In genomic region chr7:87152112-87152896, GRCh38 we compare ENCODE assay signal across 1 cellular context.
TF ChIP-seq lines count a peak whose summit lies in the region.

TSS of gene DMTF1 (plus strand) at chr7:87152453. CDS start at chr7:87164942, 12,489 bp downstream.

TF ChIP-seq in GM12878, 131 proteins besides CTCF, POLR2A, EP300 and RAD21 (continued from another document and continues in another):
- TF ChIP-seq ZNF592 (IDR thresholded peaks at IDR 0.05) = no peak
- TF ChIP-seq SPI1 (IDR thresholded peaks at IDR 0.05; ENCODE audit: borderline replicate concordance, insufficient read depth, low read depth, low read length) = no peak
- TF ChIP-seq LARP7 (IDR thresholded peaks at IDR 0.05) = peak; percentile 84
- TF ChIP-seq BRCA1 (IDR thresholded peaks at IDR 0.05; ENCODE audit: low read depth, low read length) = 0 out of 2 replicates have a peak, but pooled peaks have one; percentile 26
- TF ChIP-seq ESRRA (IDR thresholded peaks at IDR 0.05; ENCODE audit: low read length) = no peak
- no peak for TF ChIP-seq ZNF24 (IDR thresholded peaks at IDR 0.05)
- TF ChIP-seq FOXK2 (IDR thresholded peaks at IDR 0.05) = no peak
- no peak for TF ChIP-seq NRF1 (conservative IDR thresholded peaks at IDR 0.05; ENCODE audit: low read depth, low read length)
- TF ChIP-seq CEBPZ (IDR thresholded peaks at IDR 0.05; ENCODE audit: low read depth, low read length) = no peak
- peak; percentile 15; the same call in 1 of the 2 replicates for TF ChIP-seq ZNF217 (IDR thresholded peaks at IDR 0.05)
- TF ChIP-seq ZBTB11 (CRISPR knock-in tag; IDR thresholded peaks at IDR 0.05) = no peak
- TF ChIP-seq E2F8 (IDR thresholded peaks at IDR 0.05; ENCODE audit: low read depth, partially characterized antibody) = peak; percentile 87
- TF ChIP-seq FOXM1 (IDR thresholded peaks at IDR 0.05; ENCODE audit: low read depth, low read length) = no peak
- peak; percentile 75 for TF ChIP-seq MLLT1 (IDR thresholded peaks at IDR 0.05)
- no peak for TF ChIP-seq YBX1 (IDR thresholded peaks at IDR 0.05)
- TF ChIP-seq HSF1 (IDR thresholded peaks at IDR 0.05; ENCODE audit: low read depth, low read length) = no peak
- no peak for TF ChIP-seq ZBTB33 (IDR thresholded peaks at IDR 0.05)
- peak; percentile 86 for TF ChIP-seq ELK1 (IDR thresholded peaks at IDR 0.05; ENCODE audit: low read depth, low read length)
- no peak for TF ChIP-seq ZNF274 (IDR thresholded peaks at IDR 0.05; ENCODE audit: insufficient read depth, insufficient read length)
- TF ChIP-seq ATF2 (IDR thresholded peaks at IDR 0.05; ENCODE audit: low read length) = peak; percentile 40; the same call in 1 of the 2 replicates
- peak; percentile 32; the same call in 1 of the 2 replicates for TF ChIP-seq ZNF207 (IDR thresholded peaks at IDR 0.05; ENCODE audit: borderline replicate concordance)
- peak; percentile 94 for TF ChIP-seq GATAD2B (conservative IDR thresholded peaks at IDR 0.05; ENCODE audit: low read depth)
- TF ChIP-seq MXI1 (IDR thresholded peaks at IDR 0.05; ENCODE audit: low read depth, low read length) = peak; percentile 99
- peak; percentile 48; the same call in 1 of the 2 replicates for TF ChIP-seq POLR2AphosphoS2 (IDR thresholded peaks at IDR 0.05; ENCODE audit: low read depth, low read length)
- no peak for TF ChIP-seq NR2C2 (IDR thresholded peaks at IDR 0.05; ENCODE audit: borderline replicate concordance, control insufficient read depth, insufficient read length, low read depth)
- TF ChIP-seq IRF4 (IDR thresholded peaks at IDR 0.05; ENCODE audit: low read depth, low read length) = no peak
- TF ChIP-seq YY1 (IDR thresholded peaks at IDR 0.05; ENCODE audit: low read depth, low read length) = peak; percentile 98
- no peak for TF ChIP-seq FOS (IDR thresholded peaks at IDR 0.05; ENCODE audit: borderline replicate concordance, extremely low read depth, insufficient read length)
- TF ChIP-seq NKRF (conservative IDR thresholded peaks at IDR 0.05) = peak; percentile 85
- peak; percentile 52; the same call in 1 of the 2 replicates for TF ChIP-seq TBL1XR1 (IDR thresholded peaks at IDR 0.05; ENCODE audit: low read depth, low read length)
